Comparison of ENCODE assay signal across 32 cellular contexts in genomic region chr2:100426384-100426720, GRCh38. TPM values are rescaled to one million over a fixed set of nuclear protein-coding genes. Genes with fewer than 3 reads are reported as not detected.
"Had no signal": no experiment of that assay in that cellular context is flagged by ENCODE, and none has a peak within 500 bp of the region (broad histone marks: within the 10 kb centered on the region; RNA-seq: fewer than 3 reads in every experiment).

No MANE protein-coding gene starts in this region.

- H3K9me3 Mint-ChIP-seq: activated T-helper 17 cell treated with anti-CD3 and anti-CD28 coated beads, Interleukin-2, amount 50 U/mL, for 72 hours; central memory CD8-positive, alpha-beta T cell; T-helper 1 cell treated with Interleukin-12 subunit alpha and Interleukin-12 subunit beta and Interleukin-4 antibody, amounts not matched to agents 30 μg/mL and 1 μg/mL, for 36 hours had no signal

- ATAC-seq: activated CD8-positive, alpha-beta T cell treated with anti-CD3 and anti-CD28 coated beads for 36 hours; activated T-cell treated with anti-CD3 and anti-CD28 coated beads, Interleukin-2, amount 50 U/mL, for 72 hours; activated T-helper 17 cell treated with anti-CD3 and anti-CD28 coated beads, Interleukin-2, amount 50 U/mL, for 72 hours had no signal

- H3K4me3 ChIP-seq: ascending aorta, cardiac muscle cell, MG63, SJCRH30 had no signal

- H3K27me3 Mint-ChIP-seq: activated T-helper 17 cell treated with anti-CD3 and anti-CD28 coated beads, Interleukin-2, amount 50 U/mL, for 72 hours had no signal

- FAIRE-seq: TTC549 had no signal

- H3K27ac Mint-ChIP-seq: activated CD4-positive, alpha-beta T cell treated with anti-CD3 and anti-CD28 coated beads, Interleukin-2, amount 10 ng/mL, durations not matched to agents 24 days and 14 days; activated CD8-positive, alpha-beta T cell treated with anti-CD3 and anti-CD28 coated beads for 36 hours; activated naive CD8-positive, alpha-beta T cell treated with anti-CD3 and anti-CD28 coated beads for 36 hours; activated T-cell treated with anti-CD3 and anti-CD28 coated beads, Interleukin-2, amount 50 U/mL, for 72 hours; activated T-helper 17 cell treated with anti-CD3 and anti-CD28 coated beads, Interleukin-2, amount 50 U/mL, for 72 hours; T-helper 1 cell treated with Interleukin-12 subunit alpha and Interleukin-12 subunit beta and Interleukin-4 antibody, amounts not matched to agents 30 μg/mL and 1 μg/mL, for 36 hours; T-helper 2 cell treated with Interferon-gamma antibody and Interleukin-4, amounts not matched to agents 5 μg/mL and 100 μg/mL, for 36 hours had no signal

- H3K36me3 ChIP-seq: ascending aorta, cardiac muscle cell, MG63, SJCRH30 had no signal

- H3K4me1 ChIP-seq: ascending aorta, SJCRH30 had no signal

- H3K4me2 ChIP-seq: SK-N-SH had no signal

- H3K9me3 ChIP-seq: SJCRH30, SK-N-SH had no signal

- H3K4me3 Mint-ChIP-seq: activated CD4-positive, alpha-beta T cell treated with anti-CD3 and anti-CD28 coated beads, Interleukin-2, amount 10 ng/mL, durations not matched to agents 24 days and 14 days; activated CD8-positive, alpha-beta T cell treated with anti-CD3 and anti-CD28 coated beads for 36 hours; activated naive CD8-positive, alpha-beta T cell treated with anti-CD3 and anti-CD28 coated beads for 36 hours; activated T-cell treated with anti-CD3 and anti-CD28 coated beads, Interleukin-2, amount 50 U/mL, for 72 hours; activated T-helper 17 cell treated with anti-CD3 and anti-CD28 coated beads, Interleukin-2, amount 50 U/mL, for 72 hours; central memory CD8-positive, alpha-beta T cell; T-helper 1 cell treated with Interleukin-12 subunit alpha and Interleukin-12 subunit beta and Interleukin-4 antibody, amounts not matched to agents 30 μg/mL and 1 μg/mL, for 36 hours; T-helper 2 cell treated with Interferon-gamma antibody and Interleukin-4, amounts not matched to agents 5 μg/mL and 100 μg/mL, for 36 hours had no signal

- H3K27me3 ChIP-seq: ascending aorta, cardiac muscle cell, MG63, SJCRH30 had no signal

- H3K27ac ChIP-seq: ascending aorta, cardiac muscle cell, SJCRH30 had no signal

- DNase-seq: activated CD4-positive, alpha-beta T cell treated with anti-CD3 and anti-CD28 coated beads, Interleukin-2, amount 10 ng/mL, durations not matched to agents 24 days and 14 days; activated CD4-positive, alpha-beta T cell treated with anti-CD3 and anti-CD28 coated beads, Interleukin-2, amount 50 U/mL, for 4 hours; activated CD8-positive, alpha-beta T cell treated with anti-CD3 and anti-CD28 coated beads for 36 hours; activated effector memory CD4-positive, alpha-beta T cell treated with anti-CD3 and anti-CD28 coated beads, Interleukin-2, amount 50 U/mL, for 16 hours; activated naive CD4-positive, alpha-beta T cell; activated naive CD4-positive, alpha-beta T cell treated with anti-CD3 and anti-CD28 coated beads, Interleukin-2, amount 50 U/mL, for 16 hours; activated naive CD8-positive, alpha-beta T cell treated with anti-CD3 and anti-CD28 coated beads for 36 hours; activated T-cell treated with anti-CD3 and anti-CD28 coated beads, Interleukin-2, amount 50 U/mL, for 1 hour; activated T-cell treated with anti-CD3 and anti-CD28 coated beads, Interleukin-2, amount 50 U/mL, for 72 hours; amniotic stem cell; MG63; NCI-H1048; NCI-H1105 treated with DMSO at 0.1 percent for 48 hours; NCI-H1436; NCI-H1694; NCI-H1930; NCI-H2081 treated with DMSO at 0.1 percent for 48 hours; NCI-H345; NCI-H524 treated with DMSO at 0.1 percent for 48 hours; SHP77; SJCRH30; SK-N-SH had no signal

- H3K9ac ChIP-seq: SK-N-SH had no signal

- H3K36me3 Mint-ChIP-seq: activated naive CD8-positive, alpha-beta T cell treated with anti-CD3 and anti-CD28 coated beads for 36 hours had no signal

RNA-seq across cellular contexts. Expression of gene NMS, which starts 43.9 kb away (rescaled TPM):
- total RNA-seq: activated CD4-positive, alpha-beta T cell treated with anti-CD3 and anti-CD28 coated beads, Interleukin-2, amount 10 ng/mL, durations not matched to agents 24 days and 14 days; activated CD8-positive, alpha-beta memory T cell treated with anti-CD3 and anti-CD28 coated beads for 36 hours; activated CD8-positive, alpha-beta T cell treated with anti-CD3 and anti-CD28 coated beads for 36 hours; activated naive CD8-positive, alpha-beta T cell treated with anti-CD3 and anti-CD28 coated beads for 36 hours; activated T-cell treated with anti-CD3 and anti-CD28 coated beads, Interleukin-2, amount 50 U/mL, for 72 hours; activated T-helper 17 cell treated with anti-CD3 and anti-CD28 coated beads, Interleukin-2, amount 50 U/mL, for 72 hours; ascending aorta; cardiac muscle cell; NCI-H460; RPMI7951; SJCRH30 had no signal
- polyA plus RNA-seq: cardiac muscle cell, SK-N-SH had no signal
